Comparison of ENCODE assay signal across 11 cellular contexts in genomic region chr2:44930274-44930826, GRCh38. TPM values are rescaled to one million over a fixed set of nuclear protein-coding genes. Genes with fewer than 3 reads are reported as not detected.
DNase-seq lines count a peak whose midpoint lies in the region; ATAC-seq, FAIRE-seq and TF ChIP-seq lines count a peak whose summit lies in the region.
"Had no signal": no experiment of that assay in that cellular context is flagged by ENCODE, and none has a peak within 500 bp of the region (broad histone marks: within the 10 kb centered on the region; RNA-seq: fewer than 3 reads in every experiment).

No MANE protein-coding gene starts in this region.

- no peak overlapping the region for H2AFZ ChIP-seq in GM23248
- H2AFZ ChIP-seq in GM12878 (ENCODE audit: control insufficient read depth, low read depth, low read length), result no peak overlapping the region

- intact Hi-C loops in GM12878 (cut with micrococcal nuclease; ENCODE audit: unreplicated experiment), result no loop called here

- H3K4me1 Mint-ChIP-seq in naive thymus-derived CD8-positive, alpha-beta T cell, result peaks cover 8 to 47% (median 35%) of the 10 kb centered on the region in 4 donors

- peaks cover 36 to 83% (median 63%) of the 10 kb centered on the region in 5 donors for H3K27me3 Mint-ChIP-seq in naive thymus-derived CD8-positive, alpha-beta T cell

- POLR2A ChIA-PET in GM12878 (lab: Charles Lee), result no interaction called here
- POLR2A ChIA-PET in naive thymus-derived CD8-positive, alpha-beta T cell (lab: Charles Lee), result no interaction called here

- H3K4me3 Mint-ChIP-seq in naive thymus-derived CD8-positive, alpha-beta T cell, result peak overlapping the region; percentile 7 to 73 (median 46)

- no peaks in the 10 kb centered on the region for H3K36me3 Mint-ChIP-seq in naive thymus-derived CD8-positive, alpha-beta T cell

- no peaks in the 10 kb centered on the region for H3K9me3 Mint-ChIP-seq in naive thymus-derived CD8-positive, alpha-beta T cell

- peaks cover 96% of the 10 kb centered on the region for H3K27me3 ChIP-seq in GM23248 (replicated peaks; ENCODE audit: insufficient read depth)
- H3K27me3 ChIP-seq in GM12878 (replicated peaks in 1 of 2; ENCODE audit: control insufficient read depth in 2 of 2, insufficient read depth in 2 of 2, low read length in 1 of 2), result peaks cover 17 to 38% of the 10 kb centered on the region in 2 experiments

- H3K79me2 ChIP-seq in GM23248 (ENCODE audit: insufficient read depth) (no peaks in the 10 kb centered on the region), GM12878 (ENCODE audit: control insufficient read depth, insufficient read depth, low read length) (no peaks in the 10 kb centered on the region)

- TF ChIP-seq RAD21 in GM12878 (IDR thresholded peaks at IDR 0.05; ENCODE audit: insufficient read depth, low read depth, low read length), result no peak

- TF ChIP-seq EP300 in GM12878 (IDR thresholded peaks at IDR 0.05; ENCODE audit: borderline replicate concordance in 1 of 2, control insufficient read depth in 1 of 2, low read depth in 2 of 2, low read length in 2 of 2), result no peak

- peaks cover 23% of the 10 kb centered on the region for H3K4me1 ChIP-seq in ES-I3 (ENCODE audit: insufficient read depth, low read length)
- peaks cover 4% of the 10 kb centered on the region; the same call in 1 of the 2 replicates for H3K4me1 ChIP-seq in GM23248 (ENCODE audit: insufficient read depth)
- peaks cover 5% of the 10 kb centered on the region; the same call in 1 of the 2 replicates for H3K4me1 ChIP-seq in GM12878 (ENCODE audit: control insufficient read depth, insufficient read depth, low read length)

- no peak overlapping the region for H3K27ac Mint-ChIP-seq in naive thymus-derived CD8-positive, alpha-beta T cell

- TF ChIP-seq CTCF in GM12878 (IDR thresholded peaks at IDR 0.05 in 2 of 3, conservative IDR thresholded peaks at IDR 0.05 in 1 of 3; ENCODE audit: control insufficient read depth in 2 of 3, extremely low read depth in 1 of 3, insufficient read depth in 1 of 3, low read depth in 3 of 3, low read length in 3 of 3), result no peak

- BruUV-seq in GM12878 (replicated peaks; lab: Mats Ljungman, UMichigan), result no TSS peak

- H3K36me3 ChIP-seq in ES-I3 (ENCODE audit: insufficient read depth, low read length), result no peaks in the 10 kb centered on the region
- no peaks in the 10 kb centered on the region for H3K36me3 ChIP-seq in GM23248 (ENCODE audit: low read depth)
- no peaks in the 10 kb centered on the region for H3K36me3 ChIP-seq in GM12878 (ENCODE audit: control insufficient read depth in 2 of 2, insufficient read depth in 2 of 2, low read length in 1 of 2)

- H3K4me2 ChIP-seq in GM23248 (ENCODE audit: unreplicated experiment) (no peak overlapping the region), GM12878 (ENCODE audit: control insufficient read depth, insufficient read depth) (peak overlapping the region; percentile 53; the same call in 1 of the 2 replicates)

- CTCF ChIA-PET in GM12878 (lab: Yijun Ruan, JAX), result interaction anchor here (0.7 kb wide), 1 partner anchor 430 kb away, joined by 3 read pairs; no protein-coding TSS in a partner anchor

- ATAC-seq in GM12878 (no peak), HG03442 (IDR thresholded peaks at IDR 0.05; ENCODE audit: unreplicated experiment) (no peak)
- ATAC-seq in naive thymus-derived CD8-positive, alpha-beta T cell, result no peak

- WGBS in GM23248 (ENCODE audit: low coverage in 1 of 2, low lambda C conversion rate in 2 of 2, missing lambda C conversion rate in 2 of 2), 2 experiments, result 8 to 9% methylated on average over 19 to 22 of the region's 22 CpGs
- WGBS in GM12878 (ENCODE audit: insufficient coverage, insufficient replicate concordance, low lambda C conversion rate, missing lambda C conversion rate), result 42% methylated on average over 22 of the region's 22 CpGs

- H3K4me3 ChIP-seq in GM23248, result no peak overlapping the region
- 0 out of 2 replicates have a peak overlapping the region, but pooled peaks have one; percentile 13 for H3K4me3 ChIP-seq in GM12878

- no peaks in the 10 kb centered on the region for H3K9me2 ChIP-seq in GM23248 (ENCODE audit: insufficient read depth)

- FAIRE-seq in GM12878 (lab: Jason Lieb, UNC), result no peak

- DNase-seq in GM23248 (peak; percentile 44), GM12878 (ENCODE audit: low read depth, low spot score) (no peak), foreskin melanocyte (no peak), SIG-M5 treated with dmso at 0.1 percent for 504 hours (lab: John Stamatoyannopoulos, UW; ENCODE audit: unreplicated experiment) (no peak)
- no peak for DNase-seq in naive thymus-derived CD8-positive, alpha-beta T cell
- DNase-seq: activated naive CD4-positive, alpha-beta T cell; COR-L47; kidney glomerular epithelial cell; nucleus accumbens had no signal

- RAD21 ChIA-PET in GM12878 (lab: Charles Lee; ENCODE audit: unreplicated experiment), result no interaction called here

- H3K27ac ChIP-seq in GM23248, result no peak overlapping the region
- no peak overlapping the region for H3K27ac ChIP-seq in GM12878 (ENCODE audit: control insufficient read depth, insufficient read depth)

- H3K9me3 ChIP-seq in ES-I3 (ENCODE audit: control insufficient read depth, insufficient read depth, low read length) (no peaks in the 10 kb centered on the region), GM23248 (ENCODE audit: low read depth) (no peaks in the 10 kb centered on the region), GM12878 (replicated peaks; ENCODE audit: control insufficient read depth, insufficient read depth, low read length) (no peaks in the 10 kb centered on the region; the same call in 2 of the 3 replicates)

- H3K9ac ChIP-seq in ES-I3 (ENCODE audit: low read depth, low read length) (peak overlapping the region; percentile 12; the same call in 1 of the 2 replicates), GM23248 (no peak overlapping the region), GM12878 (ENCODE audit: control insufficient read depth, insufficient read depth, low read length) (no peak overlapping the region)

- SMC1A ChIA-PET in GM12878 (lab: Charles Lee; ENCODE audit: uncharacterized antibody, unreplicated experiment), result no interaction called here

- H3F3A ChIP-seq in GM23248 (ENCODE audit: insufficient read depth), result no peaks in the 10 kb centered on the region

- H4K20me1 ChIP-seq in GM23248 (ENCODE audit: insufficient read depth) (no peaks in the 10 kb centered on the region), GM12878 (ENCODE audit: control insufficient read depth, insufficient read depth) (no peaks in the 10 kb centered on the region)

- in situ Hi-C loops in GM23248 (cut with MboI) (no loop called here), GM12878 (cut with MboI) (no loop called here)

- no peak for TF ChIP-seq POLR2A in GM12878 (IDR thresholded peaks at IDR 0.05; ENCODE audit: low read depth, low read length)

TF ChIP-seq in GM12878, 131 proteins besides CTCF, POLR2A, EP300 and RAD21 (continues in another document):
- TF ChIP-seq WRNIP1 (IDR thresholded peaks at IDR 0.05; ENCODE audit: borderline replicate concordance, low read depth, low read length), result no peak
- TF ChIP-seq GATAD2B (conservative IDR thresholded peaks at IDR 0.05; ENCODE audit: low read depth), result no peak
- TF ChIP-seq BACH1 (IDR thresholded peaks at IDR 0.05; ENCODE audit: borderline replicate concordance), result no peak
- TF ChIP-seq HDAC6 (IDR thresholded peaks at IDR 0.05; ENCODE audit: unreplicated experiment), result no peak
- TF ChIP-seq, protein P1, sequence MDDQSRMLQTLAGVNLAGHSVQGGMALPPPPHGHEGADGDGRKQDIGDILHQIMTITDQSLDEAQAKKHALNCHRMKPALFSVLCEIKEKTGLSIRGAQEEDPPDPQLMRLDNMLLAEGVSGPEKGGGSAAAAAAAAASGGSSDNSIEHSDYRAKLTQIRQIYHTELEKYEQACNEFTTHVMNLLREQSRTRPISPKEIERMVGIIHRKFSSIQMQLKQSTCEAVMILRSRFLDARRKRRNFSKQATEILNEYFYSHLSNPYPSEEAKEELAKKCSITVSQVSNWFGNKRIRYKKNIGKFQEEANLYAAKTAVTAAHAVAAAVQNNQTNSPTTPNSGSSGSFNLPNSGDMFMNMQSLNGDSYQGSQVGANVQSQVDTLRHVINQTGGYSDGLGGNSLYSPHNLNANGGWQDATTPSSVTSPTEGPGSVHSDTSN (IDR thresholded peaks at IDR 0.05; ENCODE audit: insufficient replicate concordance, low read depth, low read length), result no peak
- TF ChIP-seq CREB1 (IDR thresholded peaks at IDR 0.05; ENCODE audit: low read depth), result no peak
- TF ChIP-seq, protein P2, sequence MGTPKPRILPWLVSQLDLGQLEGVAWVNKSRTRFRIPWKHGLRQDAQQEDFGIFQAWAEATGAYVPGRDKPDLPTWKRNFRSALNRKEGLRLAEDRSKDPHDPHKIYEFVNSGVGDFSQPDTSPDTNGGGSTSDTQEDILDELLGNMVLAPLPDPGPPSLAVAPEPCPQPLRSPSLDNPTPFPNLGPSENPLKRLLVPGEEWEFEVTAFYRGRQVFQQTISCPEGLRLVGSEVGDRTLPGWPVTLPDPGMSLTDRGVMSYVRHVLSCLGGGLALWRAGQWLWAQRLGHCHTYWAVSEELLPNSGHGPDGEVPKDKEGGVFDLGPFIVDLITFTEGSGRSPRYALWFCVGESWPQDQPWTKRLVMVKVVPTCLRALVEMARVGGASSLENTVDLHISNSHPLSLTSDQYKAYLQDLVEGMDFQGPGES (IDR thresholded peaks at IDR 0.05), result no peak
- no peak for TF ChIP-seq SRF (IDR thresholded peaks at IDR 0.05; ENCODE audit: low read depth in 2 of 2, low read length in 2 of 2)

RNA-seq across cellular contexts. Expression of gene SIX3, which starts 11.2 kb away (rescaled TPM):
- total RNA-seq in GM23248 (2014; rRNA removed; shearing (Covaris generic)), result not detected in 2 replicates
- polyA plus RNA-seq in GM23248 (2016; fragmentation: Nextera tagmentation; extraction: Ambion mirVana) (not detected in 2 replicates), GM12878 (2011; rRNA removed) (not detected in 2 replicates), GM12878 (2014; fragmentation: Illumina TruSeq; extraction: Trizol) (0.14 and 0.19 TPM in 2 replicates), GM12878 (2014; fragmentation: Nextera tagmentation; extraction: Ambion mirVana) (under 1 TPM; 0.05 TPM), GM12878 (2014; rRNA removed) (0.33 and 0.42 TPM in 2 replicates), GM12878 (2016; fragmentation: Nextera tagmentation; extraction: Ambion mirVana) (under 1 TPM in 1 of 2 experiments, not detected in 1; 0.07 TPM)
- total RNA-seq in GM12878 (2013; cell fraction: nucleolus; rRNA removed), result 0.15 and 0.49 TPM in 2 replicates
- total RNA-seq in GM12878 (2014; rRNA removed) (not detected in 2 replicates), GM12878 (2014; rRNA removed; fragmentation: Illumina TruSeq; extraction: Trizol) (not detected in 2 replicates), GM12878 (2021) (0.21 and 0.26 TPM in 2 replicates)
- not detected for polyA plus RNA-seq in GM12878 (2011; ENCODE audit: low read depth)
- polyA plus RNA-seq in GM12878 (2011; cell fraction: cytosol; rRNA removed), result not detected in 2 replicates
- polyA plus RNA-seq in GM12878 (2011; cell fraction: nucleus; rRNA removed), result not detected in 2 replicates
- polyA plus RNA-seq in GM12878 (2012), result 0.10 TPM in 1 of 2 replicates, not detected in the other
- not detected in 2 replicates for polyA minus RNA-seq in GM12878 (2011; rRNA and poly(A)+ RNA removed)
- polyA minus RNA-seq in GM12878 (2011; cell fraction: cytosol; rRNA and poly(A)+ RNA removed), result not detected in 2 replicates
- polyA minus RNA-seq in GM12878 (2011; cell fraction: nucleus; rRNA and poly(A)+ RNA removed), result not detected in 2 replicates
- total RNA-seq in naive thymus-derived CD8-positive, alpha-beta T cell, result not detected
- not detected for polyA plus RNA-seq in naive thymus-derived CD8-positive, alpha-beta T cell
